ENCODE assay signal across 27 cellular contexts in genomic region chr20:19274001-19274400, GRCh38.
"Had no signal": no experiment of that assay in that cellular context is flagged by ENCODE, and none has a peak within 500 bp of the region (broad histone marks: within the 10 kb centered on the region; RNA-seq: fewer than 3 reads in every experiment).

No MANE protein-coding gene starts in this region.

- H3K27me3 ChIP-seq: adrenal gland, body of pancreas, esophagus squamous epithelium, gastroesophageal sphincter had no signal

- DNase-seq: activated CD4-positive, alpha-beta memory T cell treated with anti-CD3 and anti-CD28 coated beads for 36 hours; activated CD4-positive, alpha-beta T cell treated with anti-CD3 and anti-CD28 coated beads for 36 hours; activated CD4-positive, alpha-beta T cell treated with anti-CD3 and anti-CD28 coated beads, Interleukin-2, amount 10 ng/mL, durations not matched to agents 24 days and 14 days; activated CD4-positive, CD25-positive, alpha-beta regulatory T cell; activated CD4-positive, CD25-positive, alpha-beta regulatory T cell treated with anti-CD3 and anti-CD28 coated beads, Interleukin-2, amount 50 U/mL, for 72 hours; activated CD8-positive, alpha-beta T cell treated with anti-CD3 and anti-CD28 coated beads, Interleukin-2, amount 10 ng/mL, durations not matched to agents 7 days and 5 days; activated effector memory CD4-positive, alpha-beta T cell treated with Interleukin-2 at 50 U/mL for 16 hours; activated gamma-delta T cell treated with Interleukin-2 at 50 U/mL for 16 hours; activated naive CD4-positive, alpha-beta T cell treated with anti-CD3 and anti-CD28 coated beads for 36 hours; activated naive CD8-positive, alpha-beta T cell treated with anti-CD3 and anti-CD28 coated beads for 36 hours; activated naive CD8-positive, alpha-beta T cell treated with anti-CD3 and anti-CD28 coated beads, Interleukin-2, amount 50 U/mL, for 24 hours; activated T-cell treated with anti-CD3 and anti-CD28 coated beads, Interleukin-2, amount 50 U/mL, for 4 hours; amygdala; caudate nucleus; effector CD8-positive, alpha-beta T cell; esophagus squamous epithelium; foreskin melanocyte; T-helper 1 cell; T-helper 17 cell; T1000 had no signal

- H3K4me3 ChIP-seq: adrenal gland, body of pancreas, esophagus squamous epithelium, gastroesophageal sphincter had no signal

- H3K9me3 ChIP-seq: adrenal gland, body of pancreas, esophagus squamous epithelium, gastroesophageal sphincter had no signal

- ATAC-seq: activated CD4-positive, alpha-beta T cell treated with anti-CD3 and anti-CD28 coated beads for 36 hours; activated CD8-positive, alpha-beta T cell treated with anti-CD3 and anti-CD28 coated beads, Interleukin-2, amount 10 ng/mL, durations not matched to agents 7 days and 5 days; activated naive CD8-positive, alpha-beta T cell treated with anti-CD3 and anti-CD28 coated beads, Interleukin-2, amount 50 U/mL, for 24 hours; activated T-cell treated with anti-CD3 and anti-CD28 coated beads, Interleukin-2, amount 50 U/mL, for 4 hours; activated T-helper 17 cell treated with anti-CD3 and anti-CD28 coated beads, Interleukin-2, amount 50 U/mL, for 72 hours; body of pancreas; T-helper 17 cell had no signal

- H3K4me3 Mint-ChIP-seq: activated CD4-positive, alpha-beta memory T cell treated with anti-CD3 and anti-CD28 coated beads for 36 hours; activated CD4-positive, alpha-beta T cell treated with anti-CD3 and anti-CD28 coated beads for 36 hours; activated CD4-positive, alpha-beta T cell treated with anti-CD3 and anti-CD28 coated beads, Interleukin-2, amount 10 ng/mL, durations not matched to agents 24 days and 14 days; activated CD8-positive, alpha-beta T cell treated with anti-CD3 and anti-CD28 coated beads, Interleukin-2, amount 10 ng/mL, durations not matched to agents 7 days and 5 days; activated naive CD4-positive, alpha-beta T cell treated with anti-CD3 and anti-CD28 coated beads for 36 hours; activated naive CD4-positive, alpha-beta T cell treated with anti-CD3 and anti-CD28 coated beads, Interleukin-2, amount 50 U/mL, for 24 hours; activated naive CD8-positive, alpha-beta T cell treated with anti-CD3 and anti-CD28 coated beads for 36 hours; activated naive CD8-positive, alpha-beta T cell treated with anti-CD3 and anti-CD28 coated beads, Interleukin-2, amount 50 U/mL, for 24 hours; activated T-cell treated with anti-CD3 and anti-CD28 coated beads, Interleukin-2, amount 50 U/mL, for 4 hours; activated T-helper 17 cell treated with anti-CD3 and anti-CD28 coated beads, Interleukin-2, amount 50 U/mL, for 72 hours; T-helper 17 cell; T-helper 2 cell treated with Interferon-gamma antibody and Interleukin-4, amounts not matched to agents 5 μg/mL and 100 μg/mL, for 36 hours had no signal

- H3K4me1 Mint-ChIP-seq: activated CD4-positive, alpha-beta T cell treated with anti-CD3 and anti-CD28 coated beads for 36 hours; activated CD4-positive, alpha-beta T cell treated with anti-CD3 and anti-CD28 coated beads, Interleukin-2, amount 10 ng/mL, durations not matched to agents 24 days and 14 days; activated naive CD4-positive, alpha-beta T cell treated with anti-CD3 and anti-CD28 coated beads, Interleukin-2, amount 50 U/mL, for 24 hours; activated naive CD8-positive, alpha-beta T cell treated with anti-CD3 and anti-CD28 coated beads for 36 hours; activated naive CD8-positive, alpha-beta T cell treated with anti-CD3 and anti-CD28 coated beads, Interleukin-2, amount 50 U/mL, for 24 hours; activated T-helper 17 cell treated with anti-CD3 and anti-CD28 coated beads, Interleukin-2, amount 50 U/mL, for 72 hours; T-helper 17 cell had no signal

- H3K36me3 Mint-ChIP-seq: activated CD4-positive, alpha-beta memory T cell treated with anti-CD3 and anti-CD28 coated beads for 36 hours; activated naive CD4-positive, alpha-beta T cell treated with anti-CD3 and anti-CD28 coated beads, Interleukin-2, amount 50 U/mL, for 24 hours; activated naive CD8-positive, alpha-beta T cell treated with anti-CD3 and anti-CD28 coated beads for 36 hours had no signal

- H3K27ac Mint-ChIP-seq: activated CD4-positive, alpha-beta memory T cell treated with anti-CD3 and anti-CD28 coated beads for 36 hours; activated CD4-positive, alpha-beta T cell treated with anti-CD3 and anti-CD28 coated beads for 36 hours; activated CD4-positive, alpha-beta T cell treated with anti-CD3 and anti-CD28 coated beads, Interleukin-2, amount 10 ng/mL, durations not matched to agents 24 days and 14 days; activated CD8-positive, alpha-beta T cell treated with anti-CD3 and anti-CD28 coated beads, Interleukin-2, amount 10 ng/mL, durations not matched to agents 7 days and 5 days; activated naive CD4-positive, alpha-beta T cell treated with anti-CD3 and anti-CD28 coated beads for 36 hours; activated naive CD4-positive, alpha-beta T cell treated with anti-CD3 and anti-CD28 coated beads, Interleukin-2, amount 50 U/mL, for 24 hours; activated naive CD8-positive, alpha-beta T cell treated with anti-CD3 and anti-CD28 coated beads for 36 hours; activated naive CD8-positive, alpha-beta T cell treated with anti-CD3 and anti-CD28 coated beads, Interleukin-2, amount 50 U/mL, for 24 hours; activated T-helper 17 cell treated with anti-CD3 and anti-CD28 coated beads, Interleukin-2, amount 50 U/mL, for 72 hours; T-helper 17 cell; T-helper 2 cell treated with Interferon-gamma antibody and Interleukin-4, amounts not matched to agents 5 μg/mL and 100 μg/mL, for 36 hours had no signal

- H3K27me3 Mint-ChIP-seq: activated CD4-positive, alpha-beta memory T cell treated with anti-CD3 and anti-CD28 coated beads for 36 hours; activated CD4-positive, alpha-beta T cell treated with anti-CD3 and anti-CD28 coated beads for 36 hours; activated CD4-positive, alpha-beta T cell treated with anti-CD3 and anti-CD28 coated beads, Interleukin-2, amount 10 ng/mL, durations not matched to agents 24 days and 14 days; activated naive CD4-positive, alpha-beta T cell treated with anti-CD3 and anti-CD28 coated beads, Interleukin-2, amount 50 U/mL, for 24 hours; activated naive CD8-positive, alpha-beta T cell treated with anti-CD3 and anti-CD28 coated beads for 36 hours; activated naive CD8-positive, alpha-beta T cell treated with anti-CD3 and anti-CD28 coated beads, Interleukin-2, amount 50 U/mL, for 24 hours; activated T-helper 17 cell treated with anti-CD3 and anti-CD28 coated beads, Interleukin-2, amount 50 U/mL, for 72 hours; T-helper 17 cell had no signal

- H3K27ac ChIP-seq: body of pancreas, epithelial cell of prostate had no signal

- H3K36me3 ChIP-seq: adrenal gland, esophagus squamous epithelium, gastroesophageal sphincter had no signal

- H3K9me3 Mint-ChIP-seq: activated CD4-positive, alpha-beta memory T cell treated with anti-CD3 and anti-CD28 coated beads for 36 hours; activated CD4-positive, alpha-beta T cell treated with anti-CD3 and anti-CD28 coated beads, Interleukin-2, amount 10 ng/mL, durations not matched to agents 24 days and 14 days; activated naive CD4-positive, alpha-beta T cell treated with anti-CD3 and anti-CD28 coated beads for 36 hours; activated naive CD4-positive, alpha-beta T cell treated with anti-CD3 and anti-CD28 coated beads, Interleukin-2, amount 50 U/mL, for 24 hours; activated naive CD8-positive, alpha-beta T cell treated with anti-CD3 and anti-CD28 coated beads for 36 hours; activated naive CD8-positive, alpha-beta T cell treated with anti-CD3 and anti-CD28 coated beads, Interleukin-2, amount 50 U/mL, for 24 hours; activated T-cell treated with anti-CD3 and anti-CD28 coated beads, Interleukin-2, amount 50 U/mL, for 4 hours; activated T-helper 17 cell treated with anti-CD3 and anti-CD28 coated beads, Interleukin-2, amount 50 U/mL, for 72 hours; T-helper 2 cell treated with Interferon-gamma antibody and Interleukin-4, amounts not matched to agents 5 μg/mL and 100 μg/mL, for 36 hours had no signal
